8 cellular contexts compared by ENCODE assay signal in the genomic region with DNA sequence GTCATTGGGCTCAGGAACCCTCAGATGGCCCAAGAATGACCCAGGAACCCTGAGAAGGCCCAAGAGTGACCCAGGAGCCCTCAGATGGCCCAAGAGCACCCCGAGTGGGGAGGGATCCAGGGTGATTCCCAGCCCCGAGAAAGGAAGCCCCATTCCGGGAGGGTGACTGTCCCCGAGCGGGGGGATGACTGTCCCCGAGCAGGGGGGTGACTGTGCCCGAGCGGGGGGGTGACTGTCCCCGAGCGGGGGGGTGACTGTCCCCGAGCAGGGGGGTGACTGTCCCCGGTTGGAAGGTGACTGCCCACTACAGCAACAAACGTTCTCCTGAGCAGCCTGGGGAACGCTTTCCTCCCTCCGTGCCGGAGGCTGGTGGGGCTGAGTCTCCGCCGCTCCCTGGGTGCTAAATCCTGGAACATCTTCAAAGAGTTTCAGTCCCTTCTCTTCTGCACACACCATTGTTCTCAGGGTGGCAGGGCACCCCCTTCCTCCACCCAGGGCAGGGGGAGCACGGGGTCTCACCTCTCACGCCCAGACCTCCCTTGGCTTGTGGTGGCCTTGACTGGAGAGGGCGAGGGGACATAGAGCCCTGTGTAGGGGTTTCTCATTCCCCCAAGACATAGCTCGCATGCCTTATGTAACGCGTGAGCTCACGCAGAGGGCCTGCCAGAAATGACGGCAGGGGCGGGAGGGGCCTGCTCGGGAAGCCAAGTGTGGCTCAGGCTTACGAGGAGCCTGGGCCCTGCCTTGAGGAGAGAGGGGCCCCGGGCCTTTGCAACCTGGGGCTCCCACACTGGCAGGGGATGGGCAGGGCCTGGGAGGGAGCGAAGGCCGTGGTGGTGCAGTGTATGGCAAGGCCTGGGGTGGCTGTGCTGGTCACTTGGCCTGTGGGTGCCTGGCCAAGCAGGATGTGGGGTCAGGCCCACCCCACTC. TPM values are rescaled to one million over a fixed set of nuclear protein-coding genes. Genes with fewer than 3 reads are reported as not detected.
A peak's percentile ranks its signal among the peaks of the same experiment; 100 is the strongest.
DNase-seq lines count a peak whose midpoint lies in the region; ATAC-seq, FAIRE-seq and TF ChIP-seq lines count a peak whose summit lies in the region.

No MANE protein-coding gene starts in this region.

- FAIRE-seq in kidney (lab: Jason Lieb, UNC) = no peak

- no peaks in the 10 kb centered on the region for H3K27me3 ChIP-seq in skeletal muscle satellite cell (ENCODE audit: control insufficient read depth, insufficient read depth, low read length)

- DNase-seq in GM03348 (ENCODE audit: low spot score) = peak; percentile 86
- DNase-seq in cerebellum (ENCODE audit: low spot score) = peak; percentile 91
- DNase-seq in kidney = peak; percentile 93
- no peak for DNase-seq in NCI-H1048 (lab: John Stamatoyannopoulos, UW)
- no peak for DNase-seq in DMS 273 (lab: John Stamatoyannopoulos, UW; ENCODE audit: unreplicated experiment)

- no peak for TF ChIP-seq CTCF in kidney (IDR thresholded peaks at IDR 0.05; ENCODE audit: borderline replicate concordance, extremely low read depth, insufficient read depth)

- no peak for ATAC-seq in HG03342 (IDR thresholded peaks at IDR 0.05; ENCODE audit: unreplicated experiment)
- ATAC-seq in GM19023 (IDR thresholded peaks at IDR 0.05; ENCODE audit: unreplicated experiment) = no peak

- H3K9me3 ChIP-seq in kidney (ENCODE audit: control insufficient read depth in 1 of 2, low read length in 2 of 2) (no peaks in the 10 kb centered on the region), skeletal muscle satellite cell (replicated peaks; ENCODE audit: low read length) (no peaks in the 10 kb centered on the region)

- H3K4me3 ChIP-seq in kidney (ENCODE audit: low read length in 2 of 2) (peak overlapping the region in 1 of 2 donors; percentile 46), skeletal muscle satellite cell (ENCODE audit: low read length) (peak overlapping the region; percentile 59)

- H3K4me2 ChIP-seq in skeletal muscle satellite cell (ENCODE audit: low read length) = peak overlapping the region; percentile 83

- intact Hi-C loops in kidney (cut with DNase I) = loop anchor here (10.0 kb wide), 1 partner anchor 101 kb away; no protein-coding TSS in a partner anchor

- peak overlapping the region; percentile 83 to 89 for H3K9ac ChIP-seq in kidney (ENCODE audit: low read length in 2 of 2)
- peak overlapping the region; percentile 87 for H3K9ac ChIP-seq in skeletal muscle satellite cell (ENCODE audit: low read depth, low read length)

- H3K4me1 ChIP-seq in kidney (ENCODE audit: control insufficient read depth in 1 of 2, insufficient read depth in 1 of 2, low read depth in 1 of 2, low read length in 2 of 2) (peaks cover 25 to 35% of the 10 kb centered on the region in 2 donors), skeletal muscle satellite cell (ENCODE audit: control insufficient read depth, insufficient read depth, low read length) (peaks cover 39% of the 10 kb centered on the region)

- H3K36me3 ChIP-seq in kidney (ENCODE audit: control insufficient read depth in 1 of 2, insufficient read depth in 2 of 2, low read length in 2 of 2) (no peaks in the 10 kb centered on the region), skeletal muscle satellite cell (ENCODE audit: insufficient read depth, low read length) (no peaks in the 10 kb centered on the region)

- peak overlapping the region; percentile 96 to 97 for H3K27ac ChIP-seq in kidney (ENCODE audit: low read depth in 2 of 2, low read length in 2 of 2)

RNA-seq across cellular contexts. Expression of a gene that starts 14.3 kb away (rescaled TPM):
- 23.4 TPM for total RNA-seq in cerebellum
- total RNA-seq in kidney = 78.6 TPM
- 9.2 TPM for polyA plus RNA-seq in kidney (ENCODE audit: insufficient read depth, low read depth, low replicate concordance)
- total RNA-seq in skeletal muscle satellite cell (2012; rRNA removed) = 16.7 and 24.0 TPM in 2 replicates

RNA-seq across cellular contexts. Expression of a gene that starts 19.3 kb away (rescaled TPM):
- 14.0 TPM for total RNA-seq in cerebellum
- 69.0 TPM for total RNA-seq in kidney
- polyA plus RNA-seq in kidney (ENCODE audit: insufficient read depth, low read depth, low replicate concordance) = 109 TPM
- 14.2 and 22.3 TPM in 2 replicates for total RNA-seq in skeletal muscle satellite cell (2012; rRNA removed)

Comparison
In these comparisons a context has a peak if more than half of its experiments do, and no peak if none do; other contexts are left out.
1. DNase-seq: peak in GM03348 (single experiment), cerebellum (single experiment) and kidney (single experiment); none in NCI-H1048 (single experiment) and DMS 273 (single experiment).